In genomic region chr13:52012512-52012836, GRCh38 we compare ENCODE assay signal across 8 cellular contexts. TPM values are rescaled to one million over a fixed set of nuclear protein-coding genes. Genes with fewer than 3 reads are reported as not detected.
DNase-seq lines count a peak whose midpoint lies in the region; ATAC-seq and TF ChIP-seq lines count a peak whose summit lies in the region.

No MANE protein-coding gene starts in this region.

- H3K36me3 Mint-ChIP-seq in IgD-negative memory B cell = no peaks in the 10 kb centered on the region
- peaks cover 0 to 16% (median 10%) of the 10 kb centered on the region in 3 donors for H3K36me3 Mint-ChIP-seq in naive thymus-derived CD8-positive, alpha-beta T cell

- POLR2A ChIA-PET in naive thymus-derived CD8-positive, alpha-beta T cell (lab: Charles Lee) = interaction anchor here (0.6 to 2.7 kb wide), 8 partner anchors 8 to 640 kb away, joined by 3 to 18 read pairs (median 5); partner anchors contain the start of genes INTS6 and SUGT1

- H3K9ac ChIP-seq in BLaER1 treated with 17β-estradiol and CSF1 and Interleukin-3, amounts not matched to agents 10 nM and 100 nM = peak overlapping the region; percentile 74 to 88 (median 85)

- peaks cover 0 to 21% (median 12%) of the 10 kb centered on the region in 11 experiments; a peak in 14 of 22 replicates for H3K9me3 ChIP-seq in BLaER1 treated with 17β-estradiol and CSF1 and Interleukin-3, amounts not matched to agents 10 nM and 100 nM (replicated peaks in 1 of 11)

- H3K4me1 Mint-ChIP-seq in IgD-negative memory B cell = peaks cover 15 to 20% (median 17%) of the 10 kb centered on the region in 3 donors
- H3K4me1 Mint-ChIP-seq in naive thymus-derived CD8-positive, alpha-beta T cell = peaks cover 8 to 33% (median 33%) of the 10 kb centered on the region in 4 donors

- H3K27me3 Mint-ChIP-seq in IgD-negative memory B cell = peaks cover 16% of the 10 kb centered on the region
- peaks cover 0 to 28% (median 5%) of the 10 kb centered on the region in 5 donors for H3K27me3 Mint-ChIP-seq in naive thymus-derived CD8-positive, alpha-beta T cell

- peaks cover 12 to 20% (median 17%) of the 10 kb centered on the region in 10 experiments for H3K4me1 ChIP-seq in BLaER1 treated with 17β-estradiol and CSF1 and Interleukin-3, amounts not matched to agents 10 nM and 100 nM

- H3K9me3 Mint-ChIP-seq in IgD-negative memory B cell = no peaks in the 10 kb centered on the region
- no peaks in the 10 kb centered on the region for H3K9me3 Mint-ChIP-seq in naive thymus-derived CD8-positive, alpha-beta T cell

- peak overlapping the region; percentile 97 to 100 (median 99) for H3K4me3 Mint-ChIP-seq in IgD-negative memory B cell
- peak overlapping the region; percentile 89 to 99 (median 99) for H3K4me3 Mint-ChIP-seq in naive thymus-derived CD8-positive, alpha-beta T cell

- H3K27me3 ChIP-seq in BLaER1 treated with 17β-estradiol and CSF1 and Interleukin-3, amounts not matched to agents 10 nM and 100 nM = peaks cover 28 to 41% (median 37%) of the 10 kb centered on the region in 11 experiments

- DNase-seq in choroid plexus epithelial cell (ENCODE audit: low read depth) (no peak), GM03348 (ENCODE audit: low spot score) (no peak)
- DNase-seq in naive thymus-derived CD8-positive, alpha-beta T cell = no peak

- H3K4me2 ChIP-seq in BLaER1 treated with 17β-estradiol and CSF1 and Interleukin-3, amounts not matched to agents 10 nM and 100 nM = peak overlapping the region; percentile 67 to 94 (median 83); a peak in 21 of 22 replicates

- peak overlapping the region; percentile 61 to 83 (median 76) for H3K27ac ChIP-seq in BLaER1 treated with 17β-estradiol and CSF1 and Interleukin-3, amounts not matched to agents 10 nM and 100 nM

- peaks cover 10 to 28% (median 26%) of the 10 kb centered on the region in 11 experiments for H3K36me3 ChIP-seq in BLaER1 treated with 17β-estradiol and CSF1 and Interleukin-3, amounts not matched to agents 10 nM and 100 nM

- H3K4me3 ChIP-seq in BLaER1 treated with 17β-estradiol and CSF1 and Interleukin-3, amounts not matched to agents 10 nM and 100 nM = peak overlapping the region; percentile 71 to 99 (median 92)
- H3K4me3 ChIP-seq in choroid plexus epithelial cell (ENCODE audit: low read depth, low read length) = peak overlapping the region; percentile 97

- TF ChIP-seq CTCF in choroid plexus epithelial cell (conservative IDR thresholded peaks at IDR 0.05; ENCODE audit: low read depth, low read length) = no peak

- peak in 1 of 2 donors; percentile 1 for ATAC-seq in naive thymus-derived CD8-positive, alpha-beta T cell
- ATAC-seq in HG03095 (IDR thresholded peaks at IDR 0.05; ENCODE audit: unreplicated experiment) (no peak), HG02970 (IDR thresholded peaks at IDR 0.05; ENCODE audit: low FRiP score, unreplicated experiment) (no peak), GM19023 (IDR thresholded peaks at IDR 0.05; ENCODE audit: unreplicated experiment) (no peak)

- H3K27ac Mint-ChIP-seq in IgD-negative memory B cell = peak overlapping the region; percentile 61 to 89 (median 83)
- H3K27ac Mint-ChIP-seq in naive thymus-derived CD8-positive, alpha-beta T cell = peak overlapping the region; percentile 86 to 98 (median 96)

- H4K20me1 ChIP-seq in BLaER1 treated with 17β-estradiol and CSF1 and Interleukin-3, amounts not matched to agents 10 nM and 100 nM = peaks cover 0 to 25% (median 6%) of the 10 kb centered on the region in 11 experiments; a peak in 10 of 22 replicates

RNA-seq across cellular contexts. Expression of gene ALG11, which starts 0.3 kb away (rescaled TPM):
- 25.7 TPM for polyA plus RNA-seq in IgD-negative memory B cell
- 10 to 100 TPM; 39.8 to 47.0 TPM for total RNA-seq in naive thymus-derived CD8-positive, alpha-beta T cell
- polyA plus RNA-seq in naive thymus-derived CD8-positive, alpha-beta T cell = 10 to 100 TPM; 22.1 to 25.5 (median 23.8) TPM

RNA-seq across cellular contexts. Expression of gene ATP7B, which starts 1.2 kb away (rescaled TPM):
- polyA plus RNA-seq in IgD-negative memory B cell = not detected
- total RNA-seq in naive thymus-derived CD8-positive, alpha-beta T cell = 1 to 10 TPM; 1.2 to 1.7 TPM
- polyA plus RNA-seq in naive thymus-derived CD8-positive, alpha-beta T cell = under 1 TPM; 0.06 to 0.29 (median 0.26) TPM

RNA-seq across cellular contexts. Expression of gene UTP14C, which starts 12.0 kb away (rescaled TPM):
- polyA plus RNA-seq in IgD-negative memory B cell = 1.9 TPM
- total RNA-seq in naive thymus-derived CD8-positive, alpha-beta T cell = 10 to 100 TPM; 11.6 to 14.4 TPM
- 1 to 10 TPM; 2.4 to 3.6 (median 3.3) TPM for polyA plus RNA-seq in naive thymus-derived CD8-positive, alpha-beta T cell
